Comparison of ENCODE assay signal across 8 cellular contexts in the genomic region with DNA sequence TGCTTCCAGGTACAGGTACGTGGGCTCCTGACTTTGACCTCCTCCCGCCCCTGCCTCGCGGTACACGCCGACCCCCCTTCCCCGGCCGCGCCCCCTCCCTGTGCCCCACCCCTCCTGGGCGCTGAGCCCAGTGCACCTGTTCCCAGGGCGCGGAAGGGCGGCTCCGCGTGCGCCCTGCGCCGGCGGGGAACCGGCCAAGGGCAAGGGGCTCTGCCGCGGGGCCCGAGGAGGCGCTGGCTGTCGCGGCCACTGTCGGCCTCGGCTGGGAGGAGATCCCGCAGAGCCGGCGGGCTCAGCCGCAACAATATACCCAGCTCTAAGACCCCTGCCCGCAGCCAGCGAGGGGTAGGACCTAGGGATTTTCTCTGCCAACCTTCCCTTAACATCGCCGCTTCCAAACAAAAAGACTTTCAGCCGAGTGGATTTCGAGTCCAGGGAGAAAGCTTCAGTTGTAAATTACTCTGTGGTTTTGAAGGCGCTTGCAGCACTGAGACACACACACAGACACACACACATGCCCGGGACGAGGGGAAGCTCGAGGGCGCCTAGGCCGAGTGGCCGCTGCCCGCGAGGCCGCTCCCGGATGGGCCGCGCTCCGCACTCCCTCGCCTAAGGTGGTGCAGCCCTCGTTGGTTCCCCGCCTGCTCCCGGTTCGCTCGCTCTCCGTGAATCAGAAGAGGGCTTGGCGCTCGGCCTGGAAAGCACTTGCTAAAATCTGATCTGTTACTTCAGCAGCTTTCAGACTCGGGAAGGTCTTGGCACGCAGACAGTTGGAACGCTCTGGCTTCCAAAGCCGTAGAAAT. TPM values are rescaled to one million over a fixed set of nuclear protein-coding genes. Genes with fewer than 3 reads are reported as not detected.
A peak's percentile ranks its signal among the peaks of the same experiment; 100 is the strongest.
DNase-seq lines count a peak whose midpoint lies in the region; ATAC-seq, FAIRE-seq and TF ChIP-seq lines count a peak whose summit lies in the region.

No MANE protein-coding gene starts in this region.

- H4K20me1 ChIP-seq in BLaER1, result peaks cover 79% of the 10 kb centered on the region
- peaks cover 16% of the 10 kb centered on the region for H4K20me1 ChIP-seq in HepG2 (ENCODE audit: insufficient read depth, low read length)

- H3K79me2 ChIP-seq in HepG2 (ENCODE audit: insufficient read depth, low read length), result no peaks in the 10 kb centered on the region

- TF ChIP-seq CTCF in coronary artery (IDR thresholded peaks at IDR 0.05) (no peak), HepG2 (CRISPR knock-in tag; IDR thresholded peaks at IDR 0.05) (no peak)

- no peak for TF ChIP-seq POLR2A in HepG2 (IDR thresholded peaks at IDR 0.05; ENCODE audit: insufficient read depth in 1 of 2, low read depth in 2 of 2, low read length in 2 of 2)

- no peak for FAIRE-seq in HepG2 (lab: Jason Lieb, UNC)

- CTCF ChIA-PET in HepG2 (lab: Yijun Ruan, JAX; ENCODE audit: low intra/inter-chr PET ratio, low total read pairs), result no interaction called here

- intact Hi-C loops in HepG2 (cut with micrococcal nuclease; ENCODE audit: unreplicated experiment), result loop anchor here (1.0 kb wide), 1 partner anchor 487 kb away; no protein-coding TSS in a partner anchor

- H3K4me2 ChIP-seq in BLaER1 (peak overlapping the region; percentile 100), HepG2 (ENCODE audit: low read depth, low read length) (peak overlapping the region; percentile 69)

- in situ Hi-C loops in HepG2 (cut with HindIII; ENCODE audit: extremely low pct_ligation_motif_present, low pct_unique_long_range_greater_than_20kb), result loop anchor here (10.0 kb wide), 1 partner anchor 174 kb away; no protein-coding TSS in a partner anchor

- H3K9me3 ChIP-seq in BLaER1, result no peaks in the 10 kb centered on the region
- H3K9me3 ChIP-seq in HepG2 (ENCODE audit: low read length), result no peaks in the 10 kb centered on the region
- H3K9me3 ChIP-seq in stomach smooth muscle (ENCODE audit: control insufficient read depth in 2 of 2, low read length in 2 of 2), result no peaks in the 10 kb centered on the region

- no TSS peak for BruUV-seq in HepG2 (replicated peaks; lab: Mats Ljungman, UMichigan)

- peak overlapping the region; percentile 73 for H3K4me3 ChIP-seq in BLaER1
- H3K4me3 ChIP-seq in coronary artery, result peak overlapping the region; percentile 69
- H3K4me3 ChIP-seq in HepG2 (replicated peaks in 1 of 3; ENCODE audit: insufficient read depth in 1 of 3, low read depth in 2 of 3, low read length in 3 of 3), result peak overlapping the region; percentile 34 to 69 (median 39); a peak in 3 of 6 replicates
- peak overlapping the region; percentile 64 to 67 for H3K4me3 ChIP-seq in stomach smooth muscle (ENCODE audit: low read length in 2 of 2)

- peaks cover 47% of the 10 kb centered on the region for H3K27me3 ChIP-seq in BLaER1
- peaks cover 0 to 23% of the 10 kb centered on the region in 2 experiments; a peak in 4 of 5 replicates for H3K27me3 ChIP-seq in HepG2 (ENCODE audit: control insufficient read depth in 1 of 2, insufficient read depth in 2 of 2, low read length in 2 of 2)
- H3K27me3 ChIP-seq in stomach smooth muscle (ENCODE audit: control insufficient read depth in 1 of 2, insufficient read depth in 2 of 2, low read length in 2 of 2), result no peaks in the 10 kb centered on the region

- no peak for TF ChIP-seq RAD21 in HepG2 (CRISPR knock-in tag; IDR thresholded peaks at IDR 0.05)

- H3K36me3 ChIP-seq in BLaER1 (no peaks in the 10 kb centered on the region), HepG2 (replicated peaks in 1 of 2; ENCODE audit: control insufficient read depth in 1 of 2, insufficient read depth in 2 of 2, low read length in 2 of 2) (no peaks in the 10 kb centered on the region), stomach smooth muscle (ENCODE audit: control insufficient read depth in 2 of 2, insufficient read depth in 2 of 2, low read length in 2 of 2) (peaks cover 0 to 3% of the 10 kb centered on the region in 2 donors)

- no peak for ATAC-seq in HepG2

- H3K4me1 ChIP-seq in BLaER1, result peaks cover 23% of the 10 kb centered on the region
- peaks cover 11% of the 10 kb centered on the region for H3K4me1 ChIP-seq in HepG2 (ENCODE audit: insufficient read depth, low read length)
- peaks cover 27% of the 10 kb centered on the region for H3K4me1 ChIP-seq in stomach smooth muscle (ENCODE audit: control insufficient read depth, insufficient read depth, low read length)

- POLR2A ChIA-PET in HepG2 (lab: Yijun Ruan, JAX), result no interaction called here

- H3K9ac ChIP-seq in BLaER1, result no peak overlapping the region
- H3K9ac ChIP-seq in HepG2 (ENCODE audit: insufficient read depth, low read depth, low read length), result no peak overlapping the region
- peak overlapping the region in 1 of 2 donors; percentile 40 for H3K9ac ChIP-seq in stomach smooth muscle (ENCODE audit: low read length in 2 of 2)

- DNase-seq in NCI-H2029 treated with DMSO at 0.1 percent for 48 hours (lab: John Stamatoyannopoulos, UW), result peak; percentile 83
- DNase-seq in coronary artery (ENCODE audit: low spot score), result peak; percentile 85
- no peak for DNase-seq in HepG2 (ENCODE audit: low spot score)
- no peak for DNase-seq in cerebellar nuclear complex (lab: John Stamatoyannopoulos, UW)
- DNase-seq in activated CD4-positive, CD25-positive, alpha-beta regulatory T cell treated with anti-CD3 and anti-CD28 coated beads, Interleukin-2, amount 50 U/mL, for 72 hours, result no peak
- no peak for DNase-seq in stimulated activated CD4-positive, alpha-beta T cell treated with anti-CD3 and anti-CD28 coated beads, Interleukin-12 subunit alpha, Interleukin-12 subunit beta, amount 100 ng/mL, for 4 hours

- H3K27ac ChIP-seq in BLaER1 (no peak overlapping the region), coronary artery (peak overlapping the region in 1 of 2 donors; percentile 30), HepG2 (ENCODE audit: extremely low read length, insufficient read depth, low read length) (no peak overlapping the region), stomach smooth muscle (ENCODE audit: low read length) (no peak overlapping the region)

- H2AFZ ChIP-seq in HepG2 (ENCODE audit: low read length), result no peak overlapping the region

- TF ChIP-seq EP300 in HepG2 (IDR thresholded peaks at IDR 0.05; ENCODE audit: low read depth in 2 of 2, low read length in 2 of 2) (no peak), HepG2 (CRISPR knock-in tag; IDR thresholded peaks at IDR 0.05; ENCODE audit: borderline replicate concordance) (no peak)

- WGBS in HepG2 (ENCODE audit: low lambda C conversion rate), result 49% methylated on average over 20 of the region's 65 CpGs

TF ChIP-seq in HepG2, 621 proteins besides CTCF, POLR2A, EP300 and RAD21 (continues in another document):
- no peak for TF ChIP-seq SALL1 (CRISPR knock-in tag; IDR thresholded peaks at IDR 0.05)
- no peak for TF ChIP-seq ZNF83 (CRISPR knock-in tag; IDR thresholded peaks at IDR 0.05; ENCODE audit: borderline replicate concordance)
- no peak for TF ChIP-seq KDM5B (CRISPR knock-in tag; IDR thresholded peaks at IDR 0.05; ENCODE audit: borderline replicate concordance)

RNA-seq across cellular contexts. Expression of a gene that starts 1.2 kb away (rescaled TPM):
- total RNA-seq in HepG2 (2016; rRNA removed; fragmentation: Illumina TruSeq; extraction: Trizol), result not detected in 2 replicates
- not detected in 2 replicates for total RNA-seq in HepG2 (2016; cell fraction: cytosol; rRNA removed; fragmentation: Illumina TruSeq; extraction: Trizol; ENCODE audit: low read depth)
- total RNA-seq in HepG2 (2016; cell fraction: insoluble cytoplasmic fraction; rRNA removed; fragmentation: Illumina TruSeq; extraction: Trizol), result not detected in 2 replicates
- total RNA-seq in HepG2 (2016; cell fraction: membrane; rRNA removed; fragmentation: Illumina TruSeq; extraction: Trizol), result not detected in 2 replicates
- total RNA-seq in HepG2 (2016; cell fraction: nucleus; rRNA removed; fragmentation: Illumina TruSeq; extraction: Trizol), result not detected in 2 replicates
- 0.04 TPM in 1 of 2 replicates, not detected in the other for polyA plus RNA-seq in HepG2 (2011; rRNA removed)
- not detected in 2 replicates for polyA plus RNA-seq in HepG2 (2011; cell fraction: cytosol; rRNA removed)
- 0.05 and 0.24 TPM in 2 replicates for polyA plus RNA-seq in HepG2 (2011; cell fraction: nucleus; rRNA removed)
- polyA plus RNA-seq in HepG2 (2012), result 0.08 TPM in 1 of 2 replicates, not detected in the other
- 0.06 TPM in 1 of 2 replicates, not detected in the other for polyA plus RNA-seq in HepG2 (2016; cell fraction: cytosol; fragmentation: Illumina TruSeq; extraction: Trizol; ENCODE audit: low read depth)
- polyA plus RNA-seq in HepG2 (2016; cell fraction: insoluble cytoplasmic fraction; fragmentation: Illumina TruSeq; extraction: Trizol; ENCODE audit: low read depth), result not detected in 2 replicates
- 0.09 TPM in 1 of 2 replicates, not detected in the other for polyA plus RNA-seq in HepG2 (2016; cell fraction: membrane; fragmentation: Illumina TruSeq; extraction: Trizol; ENCODE audit: low read depth)
- not detected in 2 replicates for polyA plus RNA-seq in HepG2 (2016; cell fraction: nucleus; fragmentation: Illumina TruSeq; extraction: Trizol; ENCODE audit: insufficient read depth, low read depth)
- not detected in 2 replicates for polyA minus RNA-seq in HepG2 (2011; rRNA and poly(A)+ RNA removed; ENCODE audit: low replicate concordance)
- not detected in 2 replicates for polyA minus RNA-seq in HepG2 (2011; cell fraction: cytosol; rRNA and poly(A)+ RNA removed)
- polyA minus RNA-seq in HepG2 (2011; cell fraction: nucleus; rRNA and poly(A)+ RNA removed), result not detected in 2 replicates

RNA-seq across cellular contexts. Expression of a gene that starts 33.0 kb away (rescaled TPM):
- total RNA-seq in HepG2 (2016; rRNA removed; fragmentation: Illumina TruSeq; extraction: Trizol), result 3,353 and 5,553 TPM in 2 replicates
- total RNA-seq in HepG2 (2016; cell fraction: cytosol; rRNA removed; fragmentation: Illumina TruSeq; extraction: Trizol; ENCODE audit: low read depth), result 762 and 941 TPM in 2 replicates
- total RNA-seq in HepG2 (2016; cell fraction: insoluble cytoplasmic fraction; rRNA removed; fragmentation: Illumina TruSeq; extraction: Trizol), result 3,423 and 5,528 TPM in 2 replicates
- 1,613 and 2,053 TPM in 2 replicates for total RNA-seq in HepG2 (2016; cell fraction: membrane; rRNA removed; fragmentation: Illumina TruSeq; extraction: Trizol)
- total RNA-seq in HepG2 (2016; cell fraction: nucleus; rRNA removed; fragmentation: Illumina TruSeq; extraction: Trizol), result 1,233 and 1,301 TPM in 2 replicates
- polyA plus RNA-seq in HepG2 (2011; rRNA removed), result 1,684 and 2,047 TPM in 2 replicates
- 2,726 and 4,334 TPM in 2 replicates for polyA plus RNA-seq in HepG2 (2011; cell fraction: cytosol; rRNA removed)
- polyA plus RNA-seq in HepG2 (2011; cell fraction: nucleus; rRNA removed), result 901 and 998 TPM in 2 replicates
- polyA plus RNA-seq in HepG2 (2012), result 3,095 and 3,791 TPM in 2 replicates
- 990 and 1,054 TPM in 2 replicates for polyA plus RNA-seq in HepG2 (2016; cell fraction: cytosol; fragmentation: Illumina TruSeq; extraction: Trizol; ENCODE audit: low read depth)
- polyA plus RNA-seq in HepG2 (2016; cell fraction: insoluble cytoplasmic fraction; fragmentation: Illumina TruSeq; extraction: Trizol; ENCODE audit: low read depth), result 5,889 and 6,211 TPM in 2 replicates
- 1,669 and 1,931 TPM in 2 replicates for polyA plus RNA-seq in HepG2 (2016; cell fraction: membrane; fragmentation: Illumina TruSeq; extraction: Trizol; ENCODE audit: low read depth)
- 1,818 and 1,822 TPM in 2 replicates for polyA plus RNA-seq in HepG2 (2016; cell fraction: nucleus; fragmentation: Illumina TruSeq; extraction: Trizol; ENCODE audit: insufficient read depth, low read depth)
- polyA minus RNA-seq in HepG2 (2011; rRNA and poly(A)+ RNA removed; ENCODE audit: low replicate concordance), result 1,398 and 1,793 TPM in 2 replicates
- 3,161 and 4,136 TPM in 2 replicates for polyA minus RNA-seq in HepG2 (2011; cell fraction: cytosol; rRNA and poly(A)+ RNA removed)
- polyA minus RNA-seq in HepG2 (2011; cell fraction: nucleus; rRNA and poly(A)+ RNA removed), result 529 and 590 TPM in 2 replicates

Comparison
In these comparisons a context has a peak if more than half of its experiments do, and no peak if none do; other contexts are left out.
1. DNase-seq: peak in NCI-H2029 treated with DMSO at 0.1 percent for 48 hours (single experiment) and coronary artery (single experiment); none in HepG2 (single experiment), cerebellar nuclear complex (0 of 2), activated CD4-positive, CD25-positive, alpha-beta regulatory T cell treated with anti-CD3 and anti-CD28 coated beads, Interleukin-2, amount 50 U/mL, for 72 hours (single experiment) and stimulated activated CD4-positive, alpha-beta T cell treated with anti-CD3 and anti-CD28 coated beads, Interleukin-12 subunit alpha, Interleukin-12 subunit beta, amount 100 ng/mL, for 4 hours (single experiment).
2. Peak in every context shown above with its lines, with median percentiles within 50 percentile points of each other: H3K4me3 ChIP-seq.